In the genomic region with DNA sequence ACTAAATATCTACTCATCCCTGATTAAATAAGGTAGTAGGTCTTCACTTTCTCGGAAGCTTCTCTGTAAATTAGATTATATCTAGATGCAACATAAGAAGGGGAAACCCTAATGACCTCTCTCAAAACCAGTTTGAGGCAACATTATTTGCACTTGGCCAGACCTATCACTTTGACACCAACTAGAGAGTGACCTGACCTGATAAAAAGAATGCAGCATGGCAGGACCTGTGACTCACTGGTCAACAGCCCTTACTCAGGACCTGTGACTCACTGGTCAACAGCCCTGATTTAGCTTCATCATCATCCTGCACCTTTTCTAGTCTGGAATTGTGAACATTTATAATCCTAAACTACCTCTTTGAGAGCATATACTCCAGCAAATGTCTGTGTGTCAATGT, we compare ENCODE assay signal across 13 cellular contexts.
DNase-seq lines count a peak whose midpoint lies in the region; ATAC-seq, FAIRE-seq and TF ChIP-seq lines count a peak whose summit lies in the region.
"Had no signal": no experiment of that assay in that cellular context is flagged by ENCODE, and none has a peak within 500 bp of the region (broad histone marks: within the 10 kb centered on the region; RNA-seq: fewer than 3 reads in every experiment).

No MANE protein-coding gene starts in this region.

- ATAC-seq in HG03457 (IDR thresholded peaks at IDR 0.05; ENCODE audit: unreplicated experiment) (no peak), GM19023 (IDR thresholded peaks at IDR 0.05; ENCODE audit: unreplicated experiment) (no peak)
- ATAC-seq: CD8-positive, alpha-beta T cell had no signal

- H3K4me3 ChIP-seq in fibroblast of pulmonary artery (replicated peaks; ENCODE audit: low read depth, low read length) (no peak overlapping the region), skeletal muscle cell (ENCODE audit: low read depth, low read length) (no peak overlapping the region)

- peak; percentile 95 for FAIRE-seq in H54 (lab: Jason Lieb, UNC)
- FAIRE-seq: H1 had no signal

- peak; percentile 15 for DNase-seq in H54 (ENCODE audit: insufficient read length, low spot score)
- DNase-seq in RKO (ENCODE audit: low spot score): peak; percentile 76
- DNase-seq in fibroblast of pulmonary artery (ENCODE audit: low read depth): peak; percentile 34
- peak; percentile 4 for DNase-seq in skeletal muscle cell (ENCODE audit: low read depth)
- no peak for DNase-seq in NCI-H345 (lab: John Stamatoyannopoulos, UW)
- DNase-seq: activated naive CD4-positive, alpha-beta T cell treated with anti-CD3 and anti-CD28 coated beads, Interleukin-2, amount 50 U/mL, for 16 hours; CD8-positive, alpha-beta T cell; hypothalamus; NCI-H2227 treated with DMSO at 0.1 percent for 48 hours; stimulated activated CD4-positive, alpha-beta T cell treated with anti-CD3 and anti-CD28 coated beads, Interleukin-4, amount 100 ng/mL, for 4 hours had no signal

- TF ChIP-seq POLR2A in H54 (IDR thresholded peaks at IDR 0.05; ENCODE audit: low read depth, low read length): no peak

- TF ChIP-seq CTCF in fibroblast of pulmonary artery (IDR thresholded peaks at IDR 0.05; ENCODE audit: low read length, missing control alignments): no peak
